ENCODE assay signal across 9 cellular contexts in the genomic region with DNA sequence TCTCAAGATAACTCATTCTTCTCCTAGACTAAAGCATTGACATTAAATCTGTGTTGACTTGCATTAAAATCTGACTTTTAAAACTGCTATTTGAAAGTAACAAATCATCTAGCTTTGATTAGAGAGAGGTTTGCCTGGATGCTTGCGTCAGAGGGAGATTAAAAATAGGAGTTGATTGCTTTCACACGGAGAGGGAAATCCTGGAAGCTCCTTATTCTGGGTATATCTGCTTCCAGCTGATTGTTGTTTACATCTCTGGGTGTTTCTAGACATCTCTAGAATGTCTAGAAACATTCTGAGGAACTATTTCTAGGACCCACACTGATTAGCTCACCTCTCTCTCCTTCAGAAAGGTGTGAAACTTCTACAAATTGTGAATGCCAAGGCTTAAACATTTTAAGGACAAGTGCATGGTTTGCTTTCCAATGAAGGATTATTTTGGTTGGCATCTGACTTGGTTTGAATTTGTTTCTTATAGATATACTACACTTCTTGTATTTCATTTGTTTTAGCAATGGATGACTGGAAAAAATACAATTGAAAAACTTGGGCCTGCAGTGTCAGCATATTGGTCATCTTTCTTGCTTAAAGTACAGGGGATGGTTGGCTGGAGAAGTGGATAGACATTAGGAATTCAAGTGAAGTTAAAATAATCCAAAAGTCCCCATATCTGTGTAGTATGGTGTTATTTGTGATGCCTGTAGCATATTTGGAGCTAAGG. TPM values are rescaled to one million over a fixed set of nuclear protein-coding genes. Genes with fewer than 3 reads are reported as not detected.
DNase-seq lines count a peak whose midpoint lies in the region; ATAC-seq and TF ChIP-seq lines count a peak whose summit lies in the region.
"Had no signal": no experiment of that assay in that cellular context is flagged by ENCODE, and none has a peak within 500 bp of the region (broad histone marks: within the 10 kb centered on the region; RNA-seq: fewer than 3 reads in every experiment).

No MANE protein-coding gene starts in this region.

- BruUV-seq in HCT116 (replicated peaks; lab: Mats Ljungman, UMichigan): no TSS peak

- no peaks in the 10 kb centered on the region for H3K27me3 ChIP-seq in HCT116 (ENCODE audit: insufficient read depth, low read length)
- H3K27me3 ChIP-seq in skeletal muscle tissue (ENCODE audit: control insufficient read depth in 3 of 3, insufficient read depth in 3 of 3, low read length in 3 of 3): no peaks in the 10 kb centered on the region
- H3K27me3 ChIP-seq in upper lobe of left lung: no peaks in the 10 kb centered on the region

- no peak for TF ChIP-seq POLR2A in HCT116 (IDR thresholded peaks at IDR 0.05; ENCODE audit: borderline replicate concordance, extremely low read depth, insufficient read depth, insufficient read length)
- no peak for TF ChIP-seq POLR2A in upper lobe of left lung (IDR thresholded peaks at IDR 0.05)

- H3K9me3 ChIP-seq in HCT116 (ENCODE audit: control insufficient read depth in 1 of 2, insufficient read depth in 1 of 2, low read depth in 1 of 2, low read length in 2 of 2) (no peaks in the 10 kb centered on the region), skeletal muscle tissue (ENCODE audit: control insufficient read depth in 3 of 3, low read length in 3 of 3) (no peaks in the 10 kb centered on the region), upper lobe of left lung (no peaks in the 10 kb centered on the region)

- H3K4me3 ChIP-seq in HCT116 (replicated peaks in 1 of 2; ENCODE audit: low read depth in 1 of 2, low read length in 2 of 2) (no peak overlapping the region), skeletal muscle tissue (ENCODE audit: low read length in 3 of 3) (peak overlapping the region in 2 of 3 donors; percentile 17 to 89), upper lobe of left lung (peak overlapping the region in 2 of 4 donors; percentile 72 to 93)

- TF ChIP-seq CTCF in HCT116 (IDR thresholded peaks at IDR 0.05 in 2 of 3, conservative IDR thresholded peaks at IDR 0.05 in 1 of 3; ENCODE audit: borderline replicate concordance in 1 of 3, insufficient read depth in 1 of 3, low read depth in 2 of 3, low read length in 2 of 3) (no peak), glutamatergic neuron (IDR thresholded peaks at IDR 0.05; ENCODE audit: partially characterized antibody, unreplicated experiment) (no peak), upper lobe of left lung (IDR thresholded peaks at IDR 0.05) (no peak)

- H3K36me3 ChIP-seq in HCT116 (ENCODE audit: control insufficient read depth in 1 of 2, insufficient read depth in 2 of 2, low read length in 2 of 2) (no peaks in the 10 kb centered on the region), skeletal muscle tissue (ENCODE audit: control insufficient read depth in 3 of 3, insufficient read depth in 3 of 3, low read length in 3 of 3) (no peaks in the 10 kb centered on the region), upper lobe of left lung (no peaks in the 10 kb centered on the region)

- intact Hi-C loops in HCT116 (cut with micrococcal nuclease): loop anchor here (10.0 kb wide), 1 partner anchor 838 kb away; a partner anchor contains a TSS

- H4K20me1 ChIP-seq in HCT116 (ENCODE audit: insufficient read depth): no peaks in the 10 kb centered on the region

- H3K27ac Mint-ChIP-seq in activated T-helper 17 cell treated with anti-CD3 and anti-CD28 coated beads, Interleukin-2, amount 50 U/mL, for 72 hours: peak overlapping the region; percentile 89
- H3K27ac Mint-ChIP-seq in glutamatergic neuron (ENCODE audit: unreplicated experiment): no peak overlapping the region

- no peak overlapping the region for H3K9ac ChIP-seq in HCT116 (ENCODE audit: low read length)
- H3K9ac ChIP-seq in skeletal muscle tissue (ENCODE audit: low read depth in 1 of 3, low read length in 3 of 3): peak overlapping the region; percentile 51 to 94 (median 76)

- no peaks in the 10 kb centered on the region for H3K36me3 Mint-ChIP-seq in activated T-helper 17 cell treated with anti-CD3 and anti-CD28 coated beads, Interleukin-2, amount 50 U/mL, for 72 hours (ENCODE audit: low read depth)
- H3K36me3 Mint-ChIP-seq in glutamatergic neuron (ENCODE audit: unreplicated experiment): no peaks in the 10 kb centered on the region

- ATAC-seq in HCT116 (no peak), upper lobe of left lung (ENCODE audit: low FRiP score in 2 of 2) (no peak)
- ATAC-seq in activated T-helper 17 cell treated with anti-CD3 and anti-CD28 coated beads, Interleukin-2, amount 50 U/mL, for 72 hours (replicated peaks): no peak
- ATAC-seq: left lobe of liver had no signal

- WGBS in upper lobe of left lung, 2 donors: 13 to 17% methylated on average over 2 of the region's 2 CpGs

- H2AFZ ChIP-seq in HCT116 (ENCODE audit: low read depth, low read length, poor library complexity, severe bottlenecking): no peak overlapping the region

- POLR2A ChIA-PET in HCT116 (lab: Charles Lee): interaction anchor here (0.9 to 1.6 kb wide), 2 partner anchors 12 to 26 kb away, joined by 3 read pairs; no protein-coding TSS in a partner anchor

- CTCF ChIA-PET in HCT116 (lab: Charles Lee): no interaction called here

- H3K79me2 ChIP-seq in HCT116 (ENCODE audit: insufficient read depth, low read length): peaks cover 68% of the 10 kb centered on the region

- H3K9me3 Mint-ChIP-seq in activated T-helper 17 cell treated with anti-CD3 and anti-CD28 coated beads, Interleukin-2, amount 50 U/mL, for 72 hours: no peaks in the 10 kb centered on the region
- H3K9me3 Mint-ChIP-seq in glutamatergic neuron (ENCODE audit: unreplicated experiment): peaks cover 8% of the 10 kb centered on the region

- H3K27ac ChIP-seq in HCT116 (ENCODE audit: low read depth, low read length) (no peak overlapping the region), skeletal muscle tissue (ENCODE audit: low read depth, low read length) (peak overlapping the region; percentile 25), upper lobe of left lung (peak overlapping the region in 1 of 4 donors; percentile 99)

- H3K9me2 ChIP-seq in HCT116 (ENCODE audit: insufficient read depth): no peaks in the 10 kb centered on the region

- TF ChIP-seq EP300 in upper lobe of left lung (IDR thresholded peaks at IDR 0.05): no peak

- H3K4me1 ChIP-seq in HCT116 (ENCODE audit: control insufficient read depth in 1 of 2, insufficient read depth in 2 of 2, low read length in 2 of 2) (peaks cover 0 to 21% of the 10 kb centered on the region in 2 experiments; a peak in 3 of 4 replicates), skeletal muscle tissue (ENCODE audit: control insufficient read depth in 3 of 3, insufficient read depth in 3 of 3, low read length in 3 of 3) (peaks cover 40 to 46% (median 46%) of the 10 kb centered on the region in 3 donors), upper lobe of left lung (peaks cover 41 to 55% (median 48%) of the 10 kb centered on the region in 4 donors)

- peaks cover 36% of the 10 kb centered on the region for H3K4me1 Mint-ChIP-seq in activated T-helper 17 cell treated with anti-CD3 and anti-CD28 coated beads, Interleukin-2, amount 50 U/mL, for 72 hours
- H3K4me1 Mint-ChIP-seq in glutamatergic neuron (ENCODE audit: low read depth, unreplicated experiment): peaks cover 11% of the 10 kb centered on the region

- DNase-seq in HCT116 (ENCODE audit: low read depth, low spot score) (no peak), glutamatergic neuron (no peak), NCI-H1092 (lab: John Stamatoyannopoulos, UW) (no peak), UCSD-AML1 (lab: John Stamatoyannopoulos, UW; ENCODE audit: unreplicated experiment) (no peak), upper lobe of left lung (no peak)
- no peak for DNase-seq in activated CD4-positive, CD25-positive, alpha-beta regulatory T cell (lab: John Stamatoyannopoulos, UW)

- peak overlapping the region; percentile 88 for H3K4me3 Mint-ChIP-seq in activated T-helper 17 cell treated with anti-CD3 and anti-CD28 coated beads, Interleukin-2, amount 50 U/mL, for 72 hours
- peak overlapping the region; percentile 99 for H3K4me3 Mint-ChIP-seq in glutamatergic neuron (ENCODE audit: unreplicated experiment)

- H3K27me3 Mint-ChIP-seq in activated T-helper 17 cell treated with anti-CD3 and anti-CD28 coated beads, Interleukin-2, amount 50 U/mL, for 72 hours: no peaks in the 10 kb centered on the region
- H3K27me3 Mint-ChIP-seq in glutamatergic neuron (ENCODE audit: unreplicated experiment): peaks cover 3% of the 10 kb centered on the region

- peak overlapping the region; percentile 89; the same call in 1 of the 2 replicates for H3K4me2 ChIP-seq in HCT116 (ENCODE audit: low read length)

- TF ChIP-seq RAD21 in HCT116 (IDR thresholded peaks at IDR 0.05; ENCODE audit: low read depth): 0 out of 2 replicates have a peak, but pooled peaks have one; percentile 2

- RAD21 ChIA-PET in HCT116 (lab: Charles Lee; ENCODE audit: low non-redundant PET in 1 of 2, low total read pairs in 2 of 2, uncharacterized antibody in 2 of 2, unreplicated experiment in 2 of 2): no interaction called here

TF ChIP-seq in HCT116, 20 proteins besides CTCF, POLR2A, EP300 and RAD21 (continues in another document):
- TF ChIP-seq SP1 (IDR thresholded peaks at IDR 0.05; ENCODE audit: low read depth): no peak
- TF ChIP-seq EZH2 (IDR thresholded peaks at IDR 0.05): no peak
- TF ChIP-seq CBX3 (IDR thresholded peaks at IDR 0.05; ENCODE audit: low read depth): no peak
- no peak for TF ChIP-seq CEBPB (IDR thresholded peaks at IDR 0.05; ENCODE audit: low read depth)
- TF ChIP-seq EZH2phosphoT487 (IDR thresholded peaks at IDR 0.05; ENCODE audit: borderline replicate concordance): no peak
- no peak for TF ChIP-seq JUND (IDR thresholded peaks at IDR 0.05)
- TF ChIP-seq, protein P1, sequence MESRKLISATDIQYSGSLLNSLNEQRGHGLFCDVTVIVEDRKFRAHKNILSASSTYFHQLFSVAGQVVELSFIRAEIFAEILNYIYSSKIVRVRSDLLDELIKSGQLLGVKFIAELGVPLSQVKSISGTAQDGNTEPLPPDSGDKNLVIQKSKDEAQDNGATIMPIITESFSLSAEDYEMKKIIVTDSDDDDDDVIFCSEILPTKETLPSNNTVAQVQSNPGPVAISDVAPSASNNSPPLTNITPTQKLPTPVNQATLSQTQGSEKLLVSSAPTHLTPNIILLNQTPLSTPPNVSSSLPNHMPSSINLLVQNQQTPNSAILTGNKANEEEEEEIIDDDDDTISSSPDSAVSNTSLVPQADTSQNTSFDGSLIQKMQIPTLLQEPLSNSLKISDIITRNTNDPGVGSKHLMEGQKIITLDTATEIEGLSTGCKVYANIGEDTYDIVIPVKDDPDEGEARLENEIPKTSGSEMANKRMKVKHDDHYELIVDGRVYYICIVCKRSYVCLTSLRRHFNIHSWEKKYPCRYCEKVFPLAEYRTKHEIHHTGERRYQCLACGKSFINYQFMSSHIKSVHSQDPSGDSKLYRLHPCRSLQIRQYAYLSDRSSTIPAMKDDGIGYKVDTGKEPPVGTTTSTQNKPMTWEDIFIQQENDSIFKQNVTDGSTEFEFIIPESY (IDR thresholded peaks at IDR 0.05; ENCODE audit: extremely low read depth, insufficient replicate concordance, low read length): no peak
- TF ChIP-seq FOSL1 (IDR thresholded peaks at IDR 0.05; ENCODE audit: low read depth): no peak

RNA-seq across cellular contexts. Expression of a gene that starts 2.1 kb away (rescaled TPM):
- total RNA-seq in HCT116 (2021; ENCODE audit: unreplicated experiment) (32.3 TPM), glutamatergic neuron (ENCODE audit: unreplicated experiment) (37.3 TPM), skeletal muscle tissue (24.0 TPM), upper lobe of left lung (10 to 100 TPM; 26.1 to 54.5 (median 29.4) TPM)
- 15.7 and 16.5 TPM in 2 replicates for polyA plus RNA-seq in HCT116 (2012)
- 10 to 100 TPM; 18.6 to 20.1 TPM for total RNA-seq in activated T-helper 17 cell treated with anti-CD3 and anti-CD28 coated beads, Interleukin-2, amount 50 U/mL, for 72 hours

Comparison
In these comparisons a context has a peak if more than half of its experiments do, and no peak if none do; other contexts are left out.
1. H3K4me3 ChIP-seq: peak in skeletal muscle tissue (2 of 3); none in HCT116 (0 of 2).